In the genomic region with DNA sequence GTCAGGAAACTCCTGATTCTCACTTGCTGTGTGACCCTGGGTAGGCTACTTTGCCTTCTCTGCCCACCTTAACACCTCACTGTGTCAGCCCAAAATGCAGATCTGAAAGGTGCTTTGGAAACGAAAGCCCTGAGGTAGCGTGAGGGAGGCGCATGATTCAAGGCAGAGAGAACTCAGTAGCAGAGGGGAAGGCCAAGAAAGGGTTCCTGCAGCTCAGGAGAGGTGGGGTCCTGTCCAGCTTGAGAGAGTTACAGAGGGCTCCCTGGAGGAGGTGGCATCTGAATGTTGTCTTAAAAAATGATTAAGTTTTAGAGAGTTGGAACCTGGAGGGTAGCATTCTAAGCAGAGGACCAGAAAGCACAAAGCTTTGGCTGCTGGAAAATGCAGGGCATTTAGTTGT, we compare ENCODE assay signal across 12 cellular contexts. TPM values are rescaled to one million over a fixed set of nuclear protein-coding genes. Genes with fewer than 3 reads are reported as not detected.
DNase-seq lines count a peak whose midpoint lies in the region; ATAC-seq and TF ChIP-seq lines count a peak whose summit lies in the region.
"Had no signal": no experiment of that assay in that cellular context is flagged by ENCODE, and none has a peak within 500 bp of the region (broad histone marks: within the 10 kb centered on the region; RNA-seq: fewer than 3 reads in every experiment).

No MANE protein-coding gene starts in this region.

- peak overlapping the region; percentile 52 for H3K27ac Mint-ChIP-seq in nephron progenitor cell

- TF ChIP-seq CTCF in esophagus squamous epithelium (IDR thresholded peaks at IDR 0.05) (no peak), nephron progenitor cell (IDR thresholded peaks at IDR 0.05) (no peak)

- peaks cover 13% of the 10 kb centered on the region for H3K27me3 Mint-ChIP-seq in nephron progenitor cell (ENCODE audit: low read depth, poor library complexity)

- no peak overlapping the region for H3K4me3 Mint-ChIP-seq in nephron progenitor cell

- H3K4me1 ChIP-seq in esophagus squamous epithelium: peaks cover 6 to 38% (median 22%) of the 10 kb centered on the region in 3 donors

- WGBS in esophagus squamous epithelium, 2 donors: 79 to 88% methylated on average over 3 of the region's 3 CpGs

- no peak overlapping the region for H3K4me3 ChIP-seq in esophagus squamous epithelium
- H3K4me3 ChIP-seq: skin epidermis had no signal

- no peaks in the 10 kb centered on the region for H3K36me3 Mint-ChIP-seq in nephron progenitor cell (ENCODE audit: low read depth)
- H3K36me3 Mint-ChIP-seq: naive B cell had no signal

- peaks cover 0 to 6% (median 0%) of the 10 kb centered on the region in 4 donors for H3K27me3 ChIP-seq in esophagus squamous epithelium

- peaks cover 60% of the 10 kb centered on the region for H3K4me1 Mint-ChIP-seq in nephron progenitor cell

- peak overlapping the region in 3 of 4 donors; percentile 80 to 85 (median 84) for H3K27ac ChIP-seq in esophagus squamous epithelium

- H3K9me3 ChIP-seq in esophagus squamous epithelium: no peaks in the 10 kb centered on the region

- peak; percentile 10 for DNase-seq in Right ventricle myocardium superior
- DNase-seq in cardiac septum (ENCODE audit: low spot score): no peak
- no peak for DNase-seq in esophagus squamous epithelium (lab: John Stamatoyannopoulos, UW)
- DNase-seq in nephron progenitor cell: no peak
- DNase-seq in activated T-cell treated with anti-CD3 and anti-CD28 coated beads for 4 hours: no peak
- no peak for DNase-seq in COR-L47 (lab: John Stamatoyannopoulos, UW)
- DNase-seq in germinal center (ENCODE audit: low spot score): no peak
- DNase-seq: activated CD4-positive, alpha-beta T cell treated with anti-CD3 and anti-CD28 coated beads, Interleukin-2, amount 50 U/mL, for 48 hours; activated naive CD4-positive, alpha-beta T cell treated with anti-CD3 and anti-CD28 coated beads, Interleukin-2, amount 50 U/mL, for 16 hours; naive B cell had no signal

- no peak for TF ChIP-seq POLR2A in esophagus squamous epithelium (IDR thresholded peaks at IDR 0.05)

- peaks cover 0 to 10% (median 0%) of the 10 kb centered on the region in 3 donors for H3K36me3 ChIP-seq in esophagus squamous epithelium

- intact Hi-C loops in Right ventricle myocardium superior (cut with DNase I): no loop called here
- intact Hi-C loops in cardiac septum (cut with DNase I): no loop called here
- intact Hi-C loops in esophagus squamous epithelium (cut with DNase I): no loop called here

- H3K9me3 Mint-ChIP-seq in nephron progenitor cell: no peaks in the 10 kb centered on the region
- H3K9me3 Mint-ChIP-seq: naive B cell had no signal

- ATAC-seq in Right ventricle myocardium superior (ENCODE audit: poor library complexity): no peak
- ATAC-seq in GM19463 (IDR thresholded peaks at IDR 0.05; ENCODE audit: unreplicated experiment): no peak

RNA-seq across cellular contexts. Expression of a gene that starts 13.6 kb away (rescaled TPM):
- total RNA-seq in Right ventricle myocardium superior (469 TPM), cardiac septum (792 TPM), esophagus squamous epithelium (10 to 100 TPM in 2 of 4 donors, 1 to 10 TPM in 2; 2.8 to 33.2 (median 11.5) TPM)

Comparison
In these comparisons a context has a peak if more than half of its experiments do, and no peak if none do; other contexts are left out.
1. RNA of a gene that starts 13.6 kb away (total RNA-seq): 792 TPM in cardiac septum (single experiment) and 469 TPM in Right ventricle myocardium superior (single experiment); 2.8 to 33.2 TPM in esophagus squamous epithelium; every median in the first group is over 10 times any median in the second.